In genomic region chr13:46796515-46797467, GRCh38 we compare ENCODE assay signal across 8 cellular contexts. TPM values are rescaled to one million over a fixed set of nuclear protein-coding genes. Genes with fewer than 3 reads are reported as not detected.
DNase-seq lines count a peak whose midpoint lies in the region; FAIRE-seq and TF ChIP-seq lines count a peak whose summit lies in the region.

A gene with protein sequence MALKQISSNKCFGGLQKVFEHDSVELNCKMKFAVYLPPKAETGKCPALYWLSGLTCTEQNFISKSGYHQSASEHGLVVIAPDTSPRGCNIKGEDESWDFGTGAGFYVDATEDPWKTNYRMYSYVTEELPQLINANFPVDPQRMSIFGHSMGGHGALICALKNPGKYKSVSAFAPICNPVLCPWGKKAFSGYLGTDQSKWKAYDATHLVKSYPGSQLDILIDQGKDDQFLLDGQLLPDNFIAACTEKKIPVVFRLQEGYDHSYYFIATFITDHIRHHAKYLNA (minus strand): TSS chr13:46797161. CDS start chr13:46791413, 5,748 bp downstream.

- no peaks in the 10 kb centered on the region for H3F3A ChIP-seq in Loucy (ENCODE audit: low read depth)
- peaks cover 30% of the 10 kb centered on the region for H3F3A ChIP-seq in neural progenitor cell (ENCODE audit: low read depth)

- H3K36me3 Mint-ChIP-seq in neural progenitor cell, result peaks cover 4% of the 10 kb centered on the region

- H3K36me3 ChIP-seq in Loucy (ENCODE audit: insufficient read depth, low read length) (no peaks in the 10 kb centered on the region), neural progenitor cell (no peaks in the 10 kb centered on the region)

- H3K27me3 Mint-ChIP-seq in neural progenitor cell (ENCODE audit: insufficient read depth, low read depth), result no peaks in the 10 kb centered on the region

- no peaks in the 10 kb centered on the region for H3K9me3 Mint-ChIP-seq in neural progenitor cell

- peaks cover 36% of the 10 kb centered on the region for H3K4me1 Mint-ChIP-seq in neural progenitor cell

- DNase-seq in ELF-1 (ENCODE audit: low read depth, low spot score) (peak; percentile 96), H54 (ENCODE audit: insufficient read length, low spot score) (peak; percentile 60), SHP77 treated with DMSO at 0.1 percent for 48 hours (lab: John Stamatoyannopoulos, UW) (peak; percentile 85), activated gamma-delta T cell (lab: John Stamatoyannopoulos, UW) (peak; percentile 55), foreskin fibroblast (peak; percentile 90 to 96), neural progenitor cell (ENCODE audit: low spot score) (peak; percentile 93), stromal cell of bone marrow (ENCODE audit: low read depth) (peak; percentile 86)

- peak within 1 kb of the TSS; percentile 99 for H3K27ac Mint-ChIP-seq in neural progenitor cell

- FAIRE-seq in H54 (lab: Jason Lieb, UNC), result peak; percentile 72

- H3K4me3 Mint-ChIP-seq in neural progenitor cell, result peak within 1 kb of the TSS; percentile 97

- H3K9me3 ChIP-seq in Loucy (ENCODE audit: insufficient read depth, low read depth, low read length) (no peaks in the 10 kb centered on the region), neural progenitor cell (ENCODE audit: low read depth) (no peaks in the 10 kb centered on the region)

- TF ChIP-seq POLR2A in H54 (IDR thresholded peaks at IDR 0.05; ENCODE audit: low read depth, low read length), result peak; percentile 71

- H3K79me2 ChIP-seq in Loucy (ENCODE audit: insufficient read depth, low read length) (peaks cover 14% of the 10 kb centered on the region; the same call in 1 of the 2 replicates), neural progenitor cell (ENCODE audit: low read depth) (peaks cover 45% of the 10 kb centered on the region)

- H4K20me1 ChIP-seq in Loucy (ENCODE audit: insufficient read depth, low read length, poor library complexity, severe bottlenecking) (no peaks in the 10 kb centered on the region), neural progenitor cell (ENCODE audit: low read depth) (peaks cover 14% of the 10 kb centered on the region)

- peaks cover 31% of the 10 kb centered on the region for H3K4me1 ChIP-seq in Loucy (ENCODE audit: insufficient read depth, low read length, poor library complexity, severe bottlenecking)
- peaks cover 30% of the 10 kb centered on the region for H3K4me1 ChIP-seq in neural progenitor cell

- no peaks in the 10 kb centered on the region for H3K9me2 ChIP-seq in Loucy (replicated peaks; ENCODE audit: low read depth, low read length)

- no peak for TF ChIP-seq CTCF in Loucy (conservative IDR thresholded peaks at IDR 0.05; ENCODE audit: low read length)
- TF ChIP-seq CTCF in foreskin fibroblast (IDR thresholded peaks at IDR 0.05; ENCODE audit: low read depth, low read length), result no peak
- TF ChIP-seq CTCF in neural progenitor cell (IDR thresholded peaks at IDR 0.05), result no peak

- H3K27ac ChIP-seq in neural progenitor cell, result peak within 1 kb of the TSS; percentile 67

- H3K4me3 ChIP-seq in Loucy (ENCODE audit: low read length, poor library complexity, severe bottlenecking) (peak within 1 kb of the TSS; percentile 94), foreskin fibroblast (ENCODE audit: low read depth in 1 of 2, low read length in 2 of 2) (peak within 1 kb of the TSS; percentile 89 to 90), neural progenitor cell (peak within 1 kb of the TSS; percentile 53)

- peak within 1 kb of the TSS; percentile 75 for H3K4me2 ChIP-seq in Loucy (ENCODE audit: low read depth, low read length, poor library complexity, severe bottlenecking)
- peak within 1 kb of the TSS; percentile 81 for H3K4me2 ChIP-seq in neural progenitor cell

- H2AFZ ChIP-seq in Loucy (ENCODE audit: low read length) (peak within 1 kb of the TSS; percentile 98), neural progenitor cell (replicated peaks) (peak within 1 kb of the TSS; percentile 86)

- peak within 1 kb of the TSS; percentile 92 for H3K9ac ChIP-seq in Loucy (ENCODE audit: low read depth, low read length, poor library complexity, severe bottlenecking)
- H3K9ac ChIP-seq in neural progenitor cell, result peak within 1 kb of the TSS; percentile 29

- H3K27me3 ChIP-seq in Loucy (ENCODE audit: insufficient read depth, low read length, poor library complexity, severe bottlenecking), result no peaks in the 10 kb centered on the region
- H3K27me3 ChIP-seq in neural progenitor cell, result no peaks in the 10 kb centered on the region

RNA-seq across cellular contexts. Expression of the gene that starts here (rescaled TPM):
- total RNA-seq in neural progenitor cell (ENCODE audit: low replicate concordance), result 135 and 191 TPM in 2 replicates

Comparison
In these comparisons a context has a peak if more than half of its experiments do, and no peak if none do; other contexts are left out.
1. Peak in every context shown above with its lines: DNase-seq, H3K4me3 ChIP-seq and H3K27ac ChIP-seq.